In the genomic region with DNA sequence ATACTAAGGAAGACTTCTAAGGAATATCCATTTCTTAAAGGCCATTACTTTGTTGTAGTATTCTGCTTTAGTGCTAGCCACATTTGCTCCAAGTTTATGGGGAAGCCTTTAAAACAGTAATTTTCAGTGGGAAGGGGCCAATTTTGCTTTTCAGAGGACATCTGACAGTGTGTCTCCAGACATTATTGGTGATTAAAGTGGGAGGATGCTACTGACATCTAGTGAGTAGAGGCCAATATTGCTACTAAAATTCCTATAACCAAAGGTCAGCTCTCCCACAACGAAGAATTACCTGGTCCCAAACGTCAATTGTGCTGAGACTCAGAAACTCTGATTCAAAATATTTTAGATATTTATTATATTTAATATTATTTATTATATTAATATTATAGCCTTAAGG, we compare ENCODE assay signal across 1 cellular context.
TF ChIP-seq lines count a peak whose summit lies in the region.

No MANE protein-coding gene starts in this region.

TF ChIP-seq in SK-N-SH treated with all-trans-retinoic acid at 6 μM for 48 hours, 23 proteins besides CTCF, POLR2A, EP300 and RAD21 (continued from another document):
- TF ChIP-seq ISL1 (CRISPR knock-in tag; IDR thresholded peaks at IDR 0.05) (no peak), PPARA (CRISPR knock-in tag; IDR thresholded peaks at IDR 0.05; ENCODE audit: borderline replicate concordance) (no peak), ZFP30 (CRISPR knock-in tag; IDR thresholded peaks at IDR 0.05) (no peak)
